Comparison of ENCODE assay signal across 33 cellular contexts in the genomic region with DNA sequence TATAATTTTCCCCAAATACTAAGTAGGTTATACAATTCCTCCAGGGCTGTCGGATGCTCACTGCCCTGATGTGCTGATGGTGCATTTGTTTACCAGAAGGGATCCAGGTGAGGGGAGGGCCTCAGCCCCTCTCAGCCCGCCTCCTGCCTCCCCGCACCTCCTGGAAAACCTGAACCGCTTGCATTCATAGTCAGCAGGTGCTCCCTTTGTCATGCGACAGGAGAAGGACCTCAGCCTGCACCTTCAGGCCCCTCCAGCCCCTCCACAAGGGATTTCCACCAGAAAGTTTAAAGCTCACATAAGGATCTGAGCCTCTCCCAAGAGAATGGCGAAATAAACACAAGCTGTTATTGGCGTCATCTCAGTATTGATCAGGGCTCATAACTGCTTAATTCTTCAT.
"Had no signal": no experiment of that assay in that cellular context is flagged by ENCODE, and none has a peak within 500 bp of the region (broad histone marks: within the 10 kb centered on the region; RNA-seq: fewer than 3 reads in every experiment).

No MANE protein-coding gene starts in this region.

- DNase-seq: activated CD4-positive, alpha-beta T cell treated with anti-CD3 and anti-CD28 coated beads for 48 hours; activated CD8-positive, alpha-beta memory T cell treated with anti-CD3 and anti-CD28 coated beads for 24 hours; activated effector memory CD4-positive, alpha-beta T cell treated with anti-CD3 and anti-CD28 coated beads, Interleukin-2, amount 50 U/mL, for 16 hours; activated naive CD4-positive, alpha-beta T cell treated with anti-CD3 and anti-CD28 coated beads for 36 hours; activated naive CD8-positive, alpha-beta T cell treated with anti-CD3 and anti-CD28 coated beads for 36 hours; adrenal gland; aorta; body of pancreas; dorsolateral prefrontal cortex; effector memory CD4-positive, alpha-beta T cell; erythroblast; gastrocnemius medialis; left ventricle myocardium inferior; mesendoderm; natural killer cell; occipital lobe; psoas muscle; sigmoid colon; small intestine; stimulated activated CD4-positive, alpha-beta T cell treated with anti-CD3 and anti-CD28 coated beads, Interleukin-4, amount 100 ng/mL, for 24 hours; substantia nigra; uterus had no signal

- H3K27ac ChIP-seq: adrenal gland, body of pancreas, coronary artery, dorsolateral prefrontal cortex, gastrocnemius medialis, hepatocyte, left ventricle myocardium inferior, neural progenitor cell, parathyroid adenoma, psoas muscle, sigmoid colon, uterus, VCaP had no signal

- H3K79me2 ChIP-seq: hepatocyte, parathyroid adenoma had no signal

- H3K36me3 Mint-ChIP-seq: activated naive CD8-positive, alpha-beta T cell treated with anti-CD3 and anti-CD28 coated beads for 36 hours; natural killer cell; neural progenitor cell; stimulated activated effector memory CD8-positive, alpha-beta T cell treated with anti-CD3 and anti-CD28 coated beads, Interleukin-12 subunit alpha, Interleukin-12 subunit beta, amount 100 ng/mL, for 72 hours; type B pancreatic cell had no signal

- H3K9me3 ChIP-seq: adrenal gland, body of pancreas, gastrocnemius medialis, left ventricle myocardium inferior, psoas muscle, sigmoid colon, uterus had no signal

- H3K9me3 Mint-ChIP-seq: activated naive CD4-positive, alpha-beta T cell treated with anti-CD3 and anti-CD28 coated beads for 36 hours; activated naive CD8-positive, alpha-beta T cell treated with anti-CD3 and anti-CD28 coated beads for 36 hours; natural killer cell; neural progenitor cell; stimulated activated effector memory CD8-positive, alpha-beta T cell treated with anti-CD3 and anti-CD28 coated beads, Interleukin-12 subunit alpha, Interleukin-12 subunit beta, amount 100 ng/mL, for 72 hours; stimulated activated naive CD8-positive, alpha-beta T cell treated with anti-CD3 and anti-CD28 coated beads, Interleukin-15, Interleukin-2, amounts not matched to agents 100 ng/mL and 50 ng/mL, for 24 hours; type B pancreatic cell had no signal

- H3K4me2 ChIP-seq: hepatocyte, neural progenitor cell had no signal

- H3K27me3 ChIP-seq: body of pancreas, uterus had no signal

- FAIRE-seq: islet of Langerhans, small intestine, TTC549 had no signal

- H3K36me3 ChIP-seq: adrenal gland, gastrocnemius medialis, left ventricle myocardium inferior, neural progenitor cell, sigmoid colon, uterus had no signal

- H3K4me3 Mint-ChIP-seq: activated naive CD4-positive, alpha-beta T cell treated with anti-CD3 and anti-CD28 coated beads for 36 hours; natural killer cell; neural progenitor cell; type B pancreatic cell had no signal

- H3K27ac Mint-ChIP-seq: activated naive CD4-positive, alpha-beta T cell treated with anti-CD3 and anti-CD28 coated beads for 36 hours; natural killer cell; neural progenitor cell; type B pancreatic cell had no signal

- H3K9ac ChIP-seq: neural progenitor cell, parathyroid adenoma had no signal

- H2AFZ ChIP-seq: hepatocyte, neural progenitor cell, parathyroid adenoma had no signal

- H3K4me3 ChIP-seq: adrenal gland, body of pancreas, coronary artery, dorsolateral prefrontal cortex, gastrocnemius medialis, hepatocyte, left ventricle myocardium inferior, lung, neural progenitor cell, psoas muscle, sigmoid colon, uterus had no signal

- H3K4me1 ChIP-seq: adrenal gland, body of pancreas, gastrocnemius medialis, left ventricle myocardium inferior, parathyroid adenoma, psoas muscle, sigmoid colon, uterus had no signal
